In genomic region chrX:17435476-17435875, GRCh38 we compare ENCODE assay signal across 17 cellular contexts.
"Had no signal": no experiment of that assay in that cellular context is flagged by ENCODE, and none has a peak within 500 bp of the region (broad histone marks: within the 10 kb centered on the region; RNA-seq: fewer than 3 reads in every experiment).

No MANE protein-coding gene starts in this region.

- H3K4me2 ChIP-seq: smooth muscle cell had no signal

- H3K9me3 ChIP-seq: prostate gland, suprapubic skin, upper lobe of left lung had no signal

- ATAC-seq: natural killer cell; right cardiac atrium; stimulated activated naive CD8-positive, alpha-beta T cell treated with anti-CD3 and anti-CD28 coated beads, Interleukin-15, amount 100 ng/mL, for 72 hours had no signal

- H3K4me1 ChIP-seq: prostate gland, suprapubic skin, upper lobe of left lung had no signal

- H3K27me3 ChIP-seq: cardiac muscle cell, suprapubic skin, upper lobe of left lung had no signal

- H3K36me3 ChIP-seq: cardiac muscle cell, prostate gland, suprapubic skin, upper lobe of left lung had no signal

- DNase-seq: activated CD4-positive, alpha-beta T cell treated with anti-CD3 and anti-CD28 coated beads, Interleukin-2, amount 50 U/mL, for 4 hours; activated gamma-delta T cell treated with Interleukin-2 at 50 U/mL for 16 hours; dermis blood vessel endothelial cell; foreskin melanocyte; kidney glomerular epithelial cell; mesenchymal stem cell; natural killer cell; right cardiac atrium; stimulated activated CD4-positive, alpha-beta T cell treated with anti-CD3 and anti-CD28 coated beads, Interleukin-4, amount 100 ng/mL, for 1 hour; stimulated activated naive CD8-positive, alpha-beta T cell treated with anti-CD3 and anti-CD28 coated beads, Interleukin-15, amount 100 ng/mL, for 72 hours; SW 1271; T-helper 2 cell; upper lobe of left lung had no signal

- H3K27ac ChIP-seq: cardiac muscle cell, prostate gland, suprapubic skin, upper lobe of left lung had no signal

- H3K4me3 ChIP-seq: cardiac muscle cell, prostate gland, smooth muscle cell, suprapubic skin, upper lobe of left lung had no signal
